Comparison of ENCODE assay signal across 11 cellular contexts in the genomic region with DNA sequence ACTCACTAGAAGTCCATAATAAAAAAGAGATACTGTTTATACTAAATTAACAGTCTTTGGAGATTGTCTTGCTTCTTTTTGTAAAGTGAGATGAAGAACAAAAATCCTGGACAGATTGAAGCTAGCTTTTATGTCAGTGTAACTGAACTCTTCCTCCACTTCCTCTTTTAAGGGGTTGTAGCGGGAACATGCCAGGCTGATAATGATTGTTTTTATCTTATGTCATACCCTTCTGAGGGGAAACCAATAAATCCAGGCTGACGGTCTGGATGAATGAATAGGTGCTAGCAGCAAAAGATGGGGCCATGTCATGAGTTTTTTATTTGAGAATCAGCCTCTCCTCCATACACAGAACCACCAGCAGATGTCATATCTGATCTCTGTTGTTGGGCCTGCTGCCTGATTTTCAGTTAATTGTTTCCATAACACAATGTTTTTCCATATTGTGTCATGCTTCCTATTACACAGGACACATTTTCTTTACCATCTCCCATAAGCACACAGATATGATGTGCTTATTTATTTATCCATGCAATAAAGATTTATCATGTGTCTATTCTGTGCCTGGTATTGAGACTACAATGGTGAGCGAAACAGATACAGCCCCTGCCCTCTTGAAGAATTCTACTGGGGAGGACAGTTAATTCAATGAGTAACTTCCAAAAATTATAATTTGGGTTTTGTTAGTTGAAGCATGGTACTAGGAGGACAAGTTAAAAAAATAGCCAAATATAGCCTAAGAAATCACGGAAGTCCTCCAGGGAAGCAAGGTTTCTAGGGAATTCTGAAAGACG. TPM values are rescaled to one million over a fixed set of nuclear protein-coding genes. Genes with fewer than 3 reads are reported as not detected.
DNase-seq lines count a peak whose midpoint lies in the region; ATAC-seq and TF ChIP-seq lines count a peak whose summit lies in the region.
"Had no signal": no experiment of that assay in that cellular context is flagged by ENCODE, and none has a peak within 500 bp of the region (broad histone marks: within the 10 kb centered on the region; RNA-seq: fewer than 3 reads in every experiment).

No MANE protein-coding gene starts in this region.

- H3K27me3 ChIP-seq in heart left ventricle (peaks cover 0 to 30% (median 4%) of the 10 kb centered on the region in 9 donors), dorsolateral prefrontal cortex (peaks cover 0 to 26% (median 5%) of the 10 kb centered on the region in 45 donors)
- H3K27me3 ChIP-seq: BLaER1 had no signal

- no peaks in the 10 kb centered on the region for H3K9me3 Mint-ChIP-seq in neural crest cell

- H3K36me3 Mint-ChIP-seq in neural crest cell (ENCODE audit: low read depth) = no peaks in the 10 kb centered on the region

- H3K27ac ChIP-seq in heart left ventricle (no peak overlapping the region), dorsolateral prefrontal cortex (no peak overlapping the region)
- H3K27ac ChIP-seq: BLaER1, prostate gland had no signal

- WGBS in heart left ventricle, 4 donors = 66 to 75% (median 71%) methylated on average over 5 of the region's 5 CpGs

- no peak overlapping the region for H3K4me3 ChIP-seq in WI38 (ENCODE audit: low read depth, low read length)
- H3K4me3 ChIP-seq in heart left ventricle = no peak overlapping the region
- H3K4me3 ChIP-seq in dorsolateral prefrontal cortex = no peak overlapping the region
- H3K4me3 ChIP-seq: BLaER1, HAP-1, prostate gland had no signal

- no peaks in the 10 kb centered on the region for H3K36me3 ChIP-seq in heart left ventricle
- H3K36me3 ChIP-seq: BLaER1, HAP-1, prostate gland had no signal

- intact Hi-C loops in heart left ventricle (cut with DNase I) (no loop called here), dorsolateral prefrontal cortex (cut with DNase I) (no loop called here)

- H3K9me3 ChIP-seq in heart left ventricle = no peaks in the 10 kb centered on the region
- H3K9me3 ChIP-seq: BLaER1, prostate gland had no signal

- H3K27ac Mint-ChIP-seq in neural crest cell (ENCODE audit: unreplicated experiment) = no peak overlapping the region

- TF ChIP-seq POLR2A in GM18505 (IDR thresholded peaks at IDR 0.05; ENCODE audit: borderline replicate concordance, extremely low read depth, insufficient read depth, insufficient read length) (no peak), heart left ventricle (IDR thresholded peaks at IDR 0.05) (no peak)

- peaks cover 37% of the 10 kb centered on the region for H3K27me3 Mint-ChIP-seq in neural crest cell (ENCODE audit: low read depth)

- H3K4me1 ChIP-seq in heart left ventricle = peaks cover 0 to 4% (median 0%) of the 10 kb centered on the region in 12 donors
- H3K4me1 ChIP-seq: BLaER1, prostate gland had no signal

- ATAC-seq in GM18505 (IDR thresholded peaks at IDR 0.05; ENCODE audit: unreplicated experiment) (no peak), heart left ventricle (no peak)

- peak; percentile 24 for DNase-seq in NCI-H2029 treated with DMSO at 0.1 percent for 48 hours (lab: John Stamatoyannopoulos, UW)
- no peak for DNase-seq in NCI-H2029 (lab: John Stamatoyannopoulos, UW)
- peak; percentile 75 for DNase-seq in NCI-H1417 treated with DMSO at 0.1 percent for 48 hours (lab: John Stamatoyannopoulos, UW)
- DNase-seq in neural crest cell (ENCODE audit: low read depth, low spot score) = no peak
- DNase-seq in heart left ventricle = no peak
- DNase-seq in dorsolateral prefrontal cortex = no peak

- TF ChIP-seq CTCF in WI38 (IDR thresholded peaks at IDR 0.05; ENCODE audit: low read depth, low read length) (peak; percentile 33; the same call in 1 of the 2 replicates), neural crest cell (conservative IDR thresholded peaks at IDR 0.05) (peak; percentile 61), heart left ventricle (IDR thresholded peaks at IDR 0.05) (no peak), dorsolateral prefrontal cortex (IDR thresholded peaks at IDR 0.05 in 54 of 56, conservative IDR thresholded peaks at IDR 0.05 in 2 of 56; ENCODE audit: low read depth in 1 of 56, partially characterized antibody in 56 of 56) (peak in 18 of 56 donors; percentile 10 to 40 (median 23))

- H3K4me1 Mint-ChIP-seq in neural crest cell = peaks cover 20% of the 10 kb centered on the region

- no peak overlapping the region for H3K4me3 Mint-ChIP-seq in neural crest cell

RNA-seq across cellular contexts. Expression of a gene that starts 33.5 kb away (rescaled TPM):
- 24.8 and 25.4 TPM in 2 replicates for total RNA-seq in neural crest cell
- 10 to 100 TPM in 5 of 9 donors, 1 to 10 TPM in 4; 6.7 to 20.4 (median 12.0) TPM for total RNA-seq in heart left ventricle
- polyA plus RNA-seq in heart left ventricle = 10 to 100 TPM in 1 of 2 donors, 1 to 10 TPM in 1; 4.3 to 20.7 TPM
- total RNA-seq in dorsolateral prefrontal cortex = 10 to 100 TPM; 11.9 to 34.9 (median 18.1) TPM

Comparison
In these comparisons a context has a peak if more than half of its experiments do, and no peak if none do; other contexts are left out.
1. DNase-seq: peak in NCI-H2029 treated with DMSO at 0.1 percent for 48 hours (single experiment) and NCI-H1417 treated with DMSO at 0.1 percent for 48 hours (single experiment); none in NCI-H2029 (single experiment), neural crest cell (single experiment), heart left ventricle (0 of 5) and dorsolateral prefrontal cortex (0 of 10).
2. CTCF ChIP-seq: peak in WI38 (single experiment) and neural crest cell (single experiment); none in heart left ventricle (0 of 12).